Comparison of ENCODE assay signal across 8 cellular contexts in genomic region chr2:9914384-9915065, GRCh38. TPM values are rescaled to one million over a fixed set of nuclear protein-coding genes. Genes with fewer than 3 reads are reported as not detected.
A peak's percentile ranks its signal among the peaks of the same experiment; 100 is the strongest.
DNase-seq lines count a peak whose midpoint lies in the region; ATAC-seq, FAIRE-seq and TF ChIP-seq lines count a peak whose summit lies in the region.

No MANE protein-coding gene starts in this region.

- no peak overlapping the region for H2AFZ ChIP-seq in HepG2 (ENCODE audit: low read length)

- H3K4me3 ChIP-seq in HepG2 (replicated peaks in 1 of 3; ENCODE audit: insufficient read depth in 1 of 3, low read depth in 2 of 3, low read length in 3 of 3), result no peak overlapping the region
- no peak overlapping the region for H3K4me3 ChIP-seq in right lobe of liver
- H3K4me3 ChIP-seq in fibroblast of villous mesenchyme (ENCODE audit: low read depth, low read length), result no peak overlapping the region
- H3K4me3 ChIP-seq in sigmoid colon, result no peak overlapping the region

- TF ChIP-seq POLR2A in HepG2 (IDR thresholded peaks at IDR 0.05; ENCODE audit: insufficient read depth in 1 of 2, low read depth in 2 of 2, low read length in 2 of 2) (no peak), right lobe of liver (IDR thresholded peaks at IDR 0.05) (no peak), sigmoid colon (IDR thresholded peaks at IDR 0.05) (no peak)

- in situ Hi-C loops in HepG2 (cut with HindIII; ENCODE audit: extremely low pct_ligation_motif_present, low pct_unique_long_range_greater_than_20kb), result no loop called here

- ATAC-seq in HepG2, result no peak
- ATAC-seq in right lobe of liver, result no peak
- peak; percentile 99 for ATAC-seq in HG03039 (IDR thresholded peaks at IDR 0.05; ENCODE audit: unreplicated experiment)

- DNase-seq in HepG2 (ENCODE audit: low spot score), result no peak
- DNase-seq in right lobe of liver, result no peak
- peak; percentile 72 for DNase-seq in SW480 (ENCODE audit: low spot score)
- DNase-seq in fibroblast of villous mesenchyme (ENCODE audit: low read depth), result peak; percentile 82
- DNase-seq in sigmoid colon, result no peak
- no peak for DNase-seq in NCI-H774 (lab: John Stamatoyannopoulos, UW)
- DNase-seq in NCI-H1092 treated with DMSO at 0.1 percent for 48 hours (lab: John Stamatoyannopoulos, UW), result no peak

- TF ChIP-seq RAD21 in HepG2 (CRISPR knock-in tag; IDR thresholded peaks at IDR 0.05), result no peak

- H3K27ac ChIP-seq in HepG2 (ENCODE audit: extremely low read length, insufficient read depth, low read length), result no peak overlapping the region
- no peak overlapping the region for H3K27ac ChIP-seq in right lobe of liver
- H3K27ac ChIP-seq in sigmoid colon, result no peak overlapping the region

- H3K27me3 ChIP-seq in HepG2 (ENCODE audit: control insufficient read depth in 1 of 2, insufficient read depth in 2 of 2, low read length in 2 of 2), result no peaks in the 10 kb centered on the region
- H3K27me3 ChIP-seq in right lobe of liver, result no peaks in the 10 kb centered on the region
- no peaks in the 10 kb centered on the region for H3K27me3 ChIP-seq in sigmoid colon

- H3K79me2 ChIP-seq in HepG2 (ENCODE audit: insufficient read depth, low read length), result no peaks in the 10 kb centered on the region

- no TSS peak for BruUV-seq in HepG2 (replicated peaks; lab: Mats Ljungman, UMichigan)

- no peaks in the 10 kb centered on the region for H3K9me3 ChIP-seq in HepG2 (ENCODE audit: low read length)
- H3K9me3 ChIP-seq in right lobe of liver, result no peaks in the 10 kb centered on the region
- H3K9me3 ChIP-seq in sigmoid colon, result no peaks in the 10 kb centered on the region

- intact Hi-C loops in HepG2 (cut with micrococcal nuclease; ENCODE audit: unreplicated experiment) (no loop called here), right lobe of liver (cut with DNase I) (no loop called here), sigmoid colon (cut with DNase I) (no loop called here)

- TF ChIP-seq CTCF in HepG2 (CRISPR knock-in tag; IDR thresholded peaks at IDR 0.05) (no peak), right lobe of liver (IDR thresholded peaks at IDR 0.05) (no peak), fibroblast of villous mesenchyme (IDR thresholded peaks at IDR 0.05; ENCODE audit: insufficient read depth, low read depth, low read length) (peak; percentile 27), sigmoid colon (IDR thresholded peaks at IDR 0.05) (no peak)

- no peak overlapping the region for H3K9ac ChIP-seq in HepG2 (ENCODE audit: insufficient read depth, low read depth, low read length)

- H4K20me1 ChIP-seq in HepG2 (ENCODE audit: insufficient read depth, low read length), result no peaks in the 10 kb centered on the region

- TF ChIP-seq EP300 in HepG2 (IDR thresholded peaks at IDR 0.05; ENCODE audit: low read depth in 2 of 2, low read length in 2 of 2) (no peak), HepG2 (CRISPR knock-in tag; IDR thresholded peaks at IDR 0.05; ENCODE audit: borderline replicate concordance) (no peak), sigmoid colon (IDR thresholded peaks at IDR 0.05) (no peak)

- no peak overlapping the region for H3K4me2 ChIP-seq in HepG2 (ENCODE audit: low read depth, low read length)

- POLR2A ChIA-PET in HepG2 (lab: Yijun Ruan, JAX), result no interaction called here

- 96% methylated on average over 9 of the region's 9 CpGs for WGBS in HepG2 (ENCODE audit: low lambda C conversion rate)
- 87% methylated on average over 6 of the region's 9 CpGs for WGBS in right lobe of liver (ENCODE audit: insufficient coverage, low coverage, low lambda C conversion rate, missing lambda C conversion rate)
- WGBS in sigmoid colon, 2 donors, result 79 to 91% methylated on average over 9 of the region's 9 CpGs

- FAIRE-seq in HepG2 (lab: Jason Lieb, UNC), result no peak

- H3K36me3 ChIP-seq in HepG2 (replicated peaks in 1 of 2; ENCODE audit: control insufficient read depth in 1 of 2, insufficient read depth in 2 of 2, low read length in 2 of 2), result peaks cover 5 to 29% of the 10 kb centered on the region in 2 experiments; a peak in 4 of 5 replicates
- peaks cover 0 to 2% (median 0%) of the 10 kb centered on the region in 4 donors for H3K36me3 ChIP-seq in right lobe of liver
- peaks cover 0 to 23% (median 2%) of the 10 kb centered on the region in 4 donors for H3K36me3 ChIP-seq in sigmoid colon

- CTCF ChIA-PET in HepG2 (lab: Yijun Ruan, JAX; ENCODE audit: low intra/inter-chr PET ratio, low total read pairs), result no interaction called here

- H3K4me1 ChIP-seq in HepG2 (ENCODE audit: insufficient read depth, low read length), result peaks cover 14% of the 10 kb centered on the region
- peaks cover 0 to 10% (median 0%) of the 10 kb centered on the region in 4 donors for H3K4me1 ChIP-seq in right lobe of liver
- peaks cover 0 to 4% (median 0%) of the 10 kb centered on the region in 4 donors for H3K4me1 ChIP-seq in sigmoid colon

TF ChIP-seq in HepG2, 621 proteins besides CTCF, POLR2A, EP300 and RAD21:
- peak; percentile 45; the same call in 1 of the 2 replicates for TF ChIP-seq BHLHE40 (IDR thresholded peaks at IDR 0.05; ENCODE audit: low read length)
- TF ChIP-seq FLYWCH1 (CRISPR knock-in tag; IDR thresholded peaks at IDR 0.05), result no peak
- TF ChIP-seq FOSL2 (CRISPR knock-in tag; IDR thresholded peaks at IDR 0.05), result peak; percentile 44; the same call in 1 of the 2 replicates

RNA-seq across cellular contexts. Expression of gene GRHL1, which starts 37.0 kb away (rescaled TPM):
- total RNA-seq in HepG2 (2016; rRNA removed; fragmentation: Illumina TruSeq; extraction: Trizol) (10.6 and 12.0 TPM in 2 replicates), right lobe of liver (10 to 100 TPM in 1 of 6 experiments, 1 to 10 TPM in 5; 3.5 to 11.2 (median 6.2) TPM), fibroblast of villous mesenchyme (0.64 and 1.7 TPM in 2 replicates), sigmoid colon (1 to 10 TPM; 1.4 to 4.2 (median 2.5) TPM)
- total RNA-seq in HepG2 (2016; cell fraction: cytosol; rRNA removed; fragmentation: Illumina TruSeq; extraction: Trizol; ENCODE audit: low read depth), result 5.6 and 8.3 TPM in 2 replicates
- total RNA-seq in HepG2 (2016; cell fraction: insoluble cytoplasmic fraction; rRNA removed; fragmentation: Illumina TruSeq; extraction: Trizol), result 10.0 and 12.7 TPM in 2 replicates
- 5.3 and 6.5 TPM in 2 replicates for total RNA-seq in HepG2 (2016; cell fraction: membrane; rRNA removed; fragmentation: Illumina TruSeq; extraction: Trizol)
- total RNA-seq in HepG2 (2016; cell fraction: nucleus; rRNA removed; fragmentation: Illumina TruSeq; extraction: Trizol), result 19.5 and 21.6 TPM in 2 replicates
- polyA plus RNA-seq in HepG2 (2011; rRNA removed) (9.3 and 13.5 TPM in 2 replicates), sigmoid colon (under 1 TPM; under 0.01 to 0.55 (median 0.46) TPM)
- polyA plus RNA-seq in HepG2 (2011; cell fraction: cytosol; rRNA removed), result 4.2 and 6.2 TPM in 2 replicates
- 25.1 and 30.9 TPM in 2 replicates for polyA plus RNA-seq in HepG2 (2011; cell fraction: nucleus; rRNA removed)
- polyA plus RNA-seq in HepG2 (2012), result 7.4 and 11.8 TPM in 2 replicates
- 0.66 and 1.2 TPM in 2 replicates for polyA plus RNA-seq in HepG2 (2016; cell fraction: cytosol; fragmentation: Illumina TruSeq; extraction: Trizol; ENCODE audit: low read depth)
- 8.6 and 8.8 TPM in 2 replicates for polyA plus RNA-seq in HepG2 (2016; cell fraction: insoluble cytoplasmic fraction; fragmentation: Illumina TruSeq; extraction: Trizol; ENCODE audit: low read depth)
- polyA plus RNA-seq in HepG2 (2016; cell fraction: membrane; fragmentation: Illumina TruSeq; extraction: Trizol; ENCODE audit: low read depth), result 1.7 and 1.9 TPM in 2 replicates
- polyA plus RNA-seq in HepG2 (2016; cell fraction: nucleus; fragmentation: Illumina TruSeq; extraction: Trizol; ENCODE audit: insufficient read depth, low read depth), result 24.2 and 25.3 TPM in 2 replicates
- polyA minus RNA-seq in HepG2 (2011; rRNA and poly(A)+ RNA removed; ENCODE audit: low replicate concordance), result 9.4 and 18.5 TPM in 2 replicates
- 4.8 and 5.4 TPM in 2 replicates for polyA minus RNA-seq in HepG2 (2011; cell fraction: cytosol; rRNA and poly(A)+ RNA removed)
- polyA minus RNA-seq in HepG2 (2011; cell fraction: nucleus; rRNA and poly(A)+ RNA removed), result 36.2 and 51.6 TPM in 2 replicates

Comparison
In these comparisons a context has a peak if more than half of its experiments do, and no peak if none do; other contexts are left out.
1. DNase-seq: peak in SW480 (single experiment) and fibroblast of villous mesenchyme (single experiment); none in HepG2 (single experiment), right lobe of liver (0 of 3), sigmoid colon (single experiment), NCI-H774 (single experiment) and NCI-H1092 treated with DMSO at 0.1 percent for 48 hours (single experiment).